ENCODE assay signal across 8 cellular contexts in the genomic region with DNA sequence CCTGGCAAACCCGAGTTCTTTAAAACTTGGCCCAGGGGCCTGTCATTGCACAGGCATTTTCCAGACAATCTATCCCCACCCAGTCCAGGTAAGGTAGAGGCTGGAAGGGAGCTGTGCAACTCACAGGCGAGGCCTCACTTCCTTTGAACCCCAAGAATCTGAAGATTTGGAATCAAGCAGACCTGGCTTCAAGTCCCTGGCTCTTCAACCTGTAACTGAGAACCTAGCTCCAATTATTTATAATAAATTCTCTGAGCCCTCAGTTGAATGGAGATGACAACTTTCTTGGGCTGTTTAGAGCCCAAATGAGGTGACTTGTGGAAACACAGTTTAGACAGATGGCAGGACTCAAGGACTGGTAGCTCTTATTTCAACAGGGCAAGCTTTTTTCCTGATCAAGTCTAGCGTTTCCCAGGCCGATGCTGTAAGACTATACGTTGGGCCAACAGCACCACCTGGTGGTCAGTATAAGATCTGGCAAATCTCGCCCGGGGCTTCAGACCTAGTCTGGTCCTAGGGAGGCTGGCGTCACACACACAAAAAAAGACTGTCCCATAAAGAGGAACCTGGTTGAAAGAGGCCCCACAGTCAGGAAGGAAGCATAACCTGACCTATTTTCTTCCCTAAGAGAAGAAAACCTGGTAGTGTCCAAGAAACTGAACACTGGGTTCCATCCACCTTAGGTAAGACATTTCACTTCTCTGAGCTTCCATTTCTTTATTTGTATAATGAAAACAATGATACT.
A peak's percentile ranks its signal among the peaks of the same experiment; 100 is the strongest.
DNase-seq lines count a peak whose midpoint lies in the region; ATAC-seq and TF ChIP-seq lines count a peak whose summit lies in the region.

No MANE protein-coding gene starts in this region.

- H3K27me3 ChIP-seq in SJSA1 (replicated peaks) (no peaks in the 10 kb centered on the region), trophoblast cell (ENCODE audit: insufficient read depth, low read length) (no peaks in the 10 kb centered on the region), upper lobe of right lung (no peaks in the 10 kb centered on the region)

- peak overlapping the region; percentile 72 for H3K14ac ChIP-seq in trophoblast cell (ENCODE audit: low read length)

- no peak overlapping the region for H3K27ac ChIP-seq in SJSA1
- peak overlapping the region; percentile 75 for H3K27ac ChIP-seq in trophoblast cell (ENCODE audit: low read depth, low read length)
- H3K27ac ChIP-seq in upper lobe of right lung: no peak overlapping the region

- H3K23ac ChIP-seq in trophoblast cell (ENCODE audit: low read length): no peak overlapping the region

- H3K4me2 ChIP-seq in trophoblast cell (ENCODE audit: low read length): no peak overlapping the region

- no peak overlapping the region for H3K9ac ChIP-seq in trophoblast cell (ENCODE audit: low read length)

- ATAC-seq in upper lobe of right lung: peak; percentile 96

- H2AK5ac ChIP-seq in trophoblast cell (ENCODE audit: low read length): no peak overlapping the region

- H3K36me3 ChIP-seq in SJSA1: no peaks in the 10 kb centered on the region
- no peaks in the 10 kb centered on the region for H3K36me3 ChIP-seq in trophoblast cell (ENCODE audit: control insufficient read depth in 1 of 2, insufficient read depth in 2 of 2, low read length in 2 of 2)
- no peaks in the 10 kb centered on the region for H3K36me3 ChIP-seq in upper lobe of right lung

- peak overlapping the region; percentile 91 for H4K91ac ChIP-seq in trophoblast cell (ENCODE audit: low read depth, low read length)

- peak; percentile 79 for DNase-seq in GM10248 (ENCODE audit: extremely low spot score)
- DNase-seq in HFF-Myc (ENCODE audit: extremely low read depth, low read depth): peak; percentile 71
- peak; percentile 91 for DNase-seq in MV-4-11 (lab: John Stamatoyannopoulos, UW)
- DNase-seq in SJSA1 (ENCODE audit: low read depth in 1 of 2, low spot score in 2 of 2): peak; percentile 83 to 86
- DNase-seq in activated gamma-delta T cell treated with anti-CD3 and anti-CD28 coated beads, Interleukin-2, amount 50 U/mL, for 16 hours (ENCODE audit: low read depth): peak; percentile 60
- DNase-seq in globus pallidus (ENCODE audit: low spot score): peak; percentile 67
- peak; percentile 89 to 98 for DNase-seq in trophoblast cell
- DNase-seq in upper lobe of right lung: peak; percentile 76

- H2BK12ac ChIP-seq in trophoblast cell (ENCODE audit: low read length): peak overlapping the region; percentile 90

- peaks cover 5% of the 10 kb centered on the region for H3K4me1 ChIP-seq in SJSA1 (replicated peaks)
- H3K4me1 ChIP-seq in trophoblast cell (ENCODE audit: control insufficient read depth in 1 of 2, insufficient read depth in 2 of 2, low read length in 2 of 2): peaks cover 3 to 17% of the 10 kb centered on the region in 2 experiments
- no peaks in the 10 kb centered on the region for H3K4me1 ChIP-seq in upper lobe of right lung

- H4K8ac ChIP-seq in trophoblast cell (ENCODE audit: low read depth, low read length): no peak overlapping the region

- H3K4me3 ChIP-seq in HFF-Myc (replicated peaks; ENCODE audit: low read depth, low read length) (no peak overlapping the region), SJSA1 (no peak overlapping the region), trophoblast cell (ENCODE audit: low read depth, low read length) (no peak overlapping the region), upper lobe of right lung (no peak overlapping the region)

- H3K18ac ChIP-seq in trophoblast cell (ENCODE audit: low read length): no peak overlapping the region

- H2BK5ac ChIP-seq in trophoblast cell (ENCODE audit: low read depth, low read length, poor library complexity): peak overlapping the region; percentile 90

- no peaks in the 10 kb centered on the region for H3K9me3 ChIP-seq in SJSA1 (replicated peaks)
- no peaks in the 10 kb centered on the region for H3K9me3 ChIP-seq in trophoblast cell (ENCODE audit: insufficient read depth, low read depth, low read length)
- no peaks in the 10 kb centered on the region for H3K9me3 ChIP-seq in upper lobe of right lung

- peak overlapping the region; percentile 93 for H2BK120ac ChIP-seq in trophoblast cell (ENCODE audit: insufficient read depth, low read length, poor library complexity)

- CTCF ChIA-PET in GM10248 (lab: Yijun Ruan, JAX): interaction anchor here (0.7 to 2.7 kb wide), 54 partner anchors 9 to 1182 kb away, joined by 3 to 44 read pairs (median 4); a partner anchor contains a TSS

- H2AFZ ChIP-seq in trophoblast cell (ENCODE audit: insufficient read depth, low read length, poor library complexity): no peak overlapping the region

- H3K79me2 ChIP-seq in trophoblast cell (ENCODE audit: control insufficient read depth, insufficient read depth, low read length, poor library complexity): no peaks in the 10 kb centered on the region

- H3K79me1 ChIP-seq in trophoblast cell (ENCODE audit: low read length): peaks cover 41% of the 10 kb centered on the region

- intact Hi-C loops in upper lobe of right lung (cut with DNase I): loop anchor here (10.0 kb wide), 1 partner anchor 121 kb away; a partner anchor contains a TSS

- TF ChIP-seq CTCF in GM10248 (IDR thresholded peaks at IDR 0.05; ENCODE audit: control extremely low read depth, extremely low read depth, low read depth, missing control alignments) (peak; percentile 88), HFF-Myc (IDR thresholded peaks at IDR 0.05; ENCODE audit: low read depth, low read length, missing control alignments) (peak; percentile 84), upper lobe of right lung (IDR thresholded peaks at IDR 0.05) (peak; percentile 85)

- no CpG with 5 or more reads among the region's 8 CpGs for WGBS in trophoblast cell (ENCODE audit: extremely low coverage, insufficient coverage, insufficient read length)

- H4K12ac ChIP-seq in trophoblast cell (ENCODE audit: low read depth, low read length): no peak overlapping the region

- H3K4ac ChIP-seq in trophoblast cell (ENCODE audit: low read depth, low read length): peak overlapping the region; percentile 66

- POLR2A ChIA-PET in GM10248 (lab: Yijun Ruan, JAX): no interaction called here
